In the genomic region with DNA sequence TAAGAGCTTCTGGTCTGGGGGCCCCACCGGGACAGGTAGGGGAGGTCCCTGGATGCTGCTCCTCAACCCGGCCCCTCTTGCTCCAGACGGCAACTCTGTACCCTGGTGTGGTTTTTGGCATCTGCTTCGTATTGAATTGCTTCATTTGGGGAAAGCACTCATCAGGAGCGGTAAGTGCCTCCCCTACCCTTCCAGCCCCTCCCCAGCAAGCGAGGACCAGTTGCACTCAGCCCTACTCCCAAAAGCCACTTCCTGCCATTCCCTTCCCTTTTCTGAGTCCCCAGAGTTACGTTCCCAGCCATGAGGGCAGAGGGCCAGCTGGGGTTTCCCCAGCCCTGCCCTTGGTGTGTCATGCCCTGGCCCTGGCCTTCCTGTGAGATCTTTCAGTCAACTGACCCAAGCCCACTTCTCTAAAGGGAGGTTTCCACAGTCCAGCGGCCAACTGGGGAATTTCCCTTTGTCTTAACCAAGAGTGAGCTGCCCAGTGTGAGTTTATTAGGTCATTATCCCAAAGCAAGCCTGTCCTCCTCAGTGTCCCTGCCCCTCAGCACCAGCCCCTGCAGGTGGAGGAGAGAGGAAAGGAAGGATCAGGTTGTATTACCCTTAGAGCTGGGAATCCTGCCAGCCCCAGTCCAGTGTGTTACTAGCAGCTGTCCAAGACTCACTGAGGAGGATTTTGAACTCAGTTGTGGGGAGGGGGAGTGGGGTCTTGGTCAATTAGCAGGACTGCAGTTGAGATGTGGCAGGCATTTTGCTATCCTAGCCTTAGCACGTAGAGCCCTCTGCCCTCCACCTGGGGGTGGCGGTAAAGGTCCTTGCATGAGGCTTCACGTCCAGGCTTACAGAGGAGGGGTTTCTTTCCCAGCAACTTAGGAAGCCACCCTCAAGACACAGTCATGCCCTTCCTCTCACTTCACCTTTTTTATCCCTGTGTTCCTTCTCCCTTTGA, we compare ENCODE assay signal across 8 cellular contexts. TPM values are rescaled to one million over a fixed set of nuclear protein-coding genes. Genes with fewer than 3 reads are reported as not detected.
DNase-seq lines count a peak whose midpoint lies in the region; ATAC-seq and TF ChIP-seq lines count a peak whose summit lies in the region.

No MANE protein-coding gene starts in this region.

- POLR2A ChIA-PET in activated CD4-positive, alpha-beta memory T cell treated with anti-CD3 and anti-CD28 coated beads for 36 hours (lab: Charles Lee) = no interaction called here
- POLR2A ChIA-PET in HEK293T (lab: Yijun Ruan, JAX) = no interaction called here

- CTCF ChIA-PET in activated CD4-positive, alpha-beta memory T cell treated with anti-CD3 and anti-CD28 coated beads for 36 hours (lab: Charles Lee) = interaction anchor here (0.7 kb wide), 1 partner anchor 133 kb away, joined by 3 read pairs; no protein-coding TSS in a partner anchor
- CTCF ChIA-PET in HEK293T (lab: Yijun Ruan, JAX) = interaction anchor here (0.5 kb wide), 1 partner anchor 74 kb away, joined by 3 read pairs; no protein-coding TSS in a partner anchor

- ATAC-seq in GM21381 (IDR thresholded peaks at IDR 0.05; ENCODE audit: unreplicated experiment) = peak; percentile 62
- ATAC-seq in natural killer cell treated with Interleukin-12 subunit alpha and Interleukin-12 subunit beta and Interleukin-15 and Interleukin-18, amount 100 ng/mL, for 72 hours = peak; percentile 81 to 90

- DNase-seq in AML-193 (lab: John Stamatoyannopoulos, UW) = peak; percentile 94 to 96
- DNase-seq in NCI-H2196 (lab: John Stamatoyannopoulos, UW; ENCODE audit: unreplicated experiment) = peak; percentile 97
- peak; percentile 46 for DNase-seq in activated CD4-positive, alpha-beta memory T cell treated with anti-CD3 and anti-CD28 coated beads for 36 hours
- peak; percentile 83 for DNase-seq in fibroblast of peridontal ligament (ENCODE audit: extremely low read depth)
- DNase-seq in natural killer cell treated with Interleukin-12 subunit alpha and Interleukin-12 subunit beta and Interleukin-15 and Interleukin-18, amount 100 ng/mL, for 72 hours (ENCODE audit: low spot score) = peak; percentile 82
- DNase-seq in ureter (ENCODE audit: low spot score) = peak; percentile 72
- DNase-seq in HEK293T (ENCODE audit: extremely low spot score) = no peak

- H3K9me3 Mint-ChIP-seq in activated CD4-positive, alpha-beta memory T cell treated with anti-CD3 and anti-CD28 coated beads for 36 hours = no peaks in the 10 kb centered on the region
- no peaks in the 10 kb centered on the region for H3K9me3 Mint-ChIP-seq in natural killer cell treated with Interleukin-12 subunit alpha and Interleukin-12 subunit beta and Interleukin-15 and Interleukin-18, amount 100 ng/mL, for 72 hours

- intact Hi-C loops in activated CD4-positive, alpha-beta memory T cell treated with anti-CD3 and anti-CD28 coated beads for 36 hours (cut with micrococcal nuclease) = loop anchor here (5.0 kb wide), 1 partner anchor 47 kb away; no protein-coding TSS in a partner anchor

- H3K4me3 Mint-ChIP-seq in activated CD4-positive, alpha-beta memory T cell treated with anti-CD3 and anti-CD28 coated beads for 36 hours = no peak overlapping the region
- H3K4me3 Mint-ChIP-seq in natural killer cell treated with Interleukin-12 subunit alpha and Interleukin-12 subunit beta and Interleukin-15 and Interleukin-18, amount 100 ng/mL, for 72 hours = peak overlapping the region; percentile 48

- H3K4me1 Mint-ChIP-seq in activated CD4-positive, alpha-beta memory T cell treated with anti-CD3 and anti-CD28 coated beads for 36 hours (ENCODE audit: low read depth) = peaks cover 10% of the 10 kb centered on the region
- H3K4me1 Mint-ChIP-seq in natural killer cell treated with Interleukin-12 subunit alpha and Interleukin-12 subunit beta and Interleukin-15 and Interleukin-18, amount 100 ng/mL, for 72 hours (ENCODE audit: low read depth in 2 of 2) = peaks cover 10 to 22% of the 10 kb centered on the region in 2 donors

- H3K36me3 Mint-ChIP-seq in activated CD4-positive, alpha-beta memory T cell treated with anti-CD3 and anti-CD28 coated beads for 36 hours = peaks cover 45% of the 10 kb centered on the region
- H3K36me3 Mint-ChIP-seq in natural killer cell treated with Interleukin-12 subunit alpha and Interleukin-12 subunit beta and Interleukin-15 and Interleukin-18, amount 100 ng/mL, for 72 hours = no peaks in the 10 kb centered on the region

- peak overlapping the region; percentile 33 for H3K27ac Mint-ChIP-seq in activated CD4-positive, alpha-beta memory T cell treated with anti-CD3 and anti-CD28 coated beads for 36 hours
- H3K27ac Mint-ChIP-seq in natural killer cell treated with Interleukin-12 subunit alpha and Interleukin-12 subunit beta and Interleukin-15 and Interleukin-18, amount 100 ng/mL, for 72 hours = peak overlapping the region; percentile 81 to 82

- H3K27me3 Mint-ChIP-seq in activated CD4-positive, alpha-beta memory T cell treated with anti-CD3 and anti-CD28 coated beads for 36 hours = no peaks in the 10 kb centered on the region
- no peaks in the 10 kb centered on the region for H3K27me3 Mint-ChIP-seq in natural killer cell treated with Interleukin-12 subunit alpha and Interleukin-12 subunit beta and Interleukin-15 and Interleukin-18, amount 100 ng/mL, for 72 hours

TF ChIP-seq in HEK293T, 16 proteins besides CTCF, POLR2A, EP300 and RAD21:
- TF ChIP-seq ARNT (IDR thresholded peaks at IDR 0.05) = no peak
- TF ChIP-seq LEF1 (IDR thresholded peaks at IDR 0.05; ENCODE audit: borderline replicate concordance) = no peak
- no peak for TF ChIP-seq ZNF384 (IDR thresholded peaks at IDR 0.05)
- no peak for TF ChIP-seq CTBP1 (IDR thresholded peaks at IDR 0.05; ENCODE audit: borderline replicate concordance)
- TF ChIP-seq TARDBP (IDR thresholded peaks at IDR 0.05) = no peak
- no peak for TF ChIP-seq L3MBTL2 (conservative IDR thresholded peaks at IDR 0.05)
- no peak for TF ChIP-seq HDGF (IDR thresholded peaks at IDR 0.05; ENCODE audit: borderline replicate concordance)
- TF ChIP-seq SUZ12 (IDR thresholded peaks at IDR 0.05) = no peak
- no peak for TF ChIP-seq FOXA1 (IDR thresholded peaks at IDR 0.05)
- TF ChIP-seq NFRKB (IDR thresholded peaks at IDR 0.05) = no peak
- no peak for TF ChIP-seq FOXK2 (IDR thresholded peaks at IDR 0.05)
- no peak for TF ChIP-seq SP1 (IDR thresholded peaks at IDR 0.05)
- TF ChIP-seq, protein P1, sequence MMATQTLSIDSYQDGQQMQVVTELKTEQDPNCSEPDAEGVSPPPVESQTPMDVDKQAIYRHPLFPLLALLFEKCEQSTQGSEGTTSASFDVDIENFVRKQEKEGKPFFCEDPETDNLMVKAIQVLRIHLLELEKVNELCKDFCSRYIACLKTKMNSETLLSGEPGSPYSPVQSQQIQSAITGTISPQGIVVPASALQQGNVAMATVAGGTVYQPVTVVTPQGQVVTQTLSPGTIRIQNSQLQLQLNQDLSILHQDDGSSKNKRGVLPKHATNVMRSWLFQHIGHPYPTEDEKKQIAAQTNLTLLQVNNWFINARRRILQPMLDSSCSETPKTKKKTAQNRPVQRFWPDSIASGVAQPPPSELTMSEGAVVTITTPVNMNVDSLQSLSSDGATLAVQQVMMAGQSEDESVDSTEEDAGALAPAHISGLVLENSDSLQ (IDR thresholded peaks at IDR 0.05) = no peak
- no peak for TF ChIP-seq BHLHE40 (IDR thresholded peaks at IDR 0.05; ENCODE audit: borderline replicate concordance)
- no peak for TF ChIP-seq FOXM1 (IDR thresholded peaks at IDR 0.05; ENCODE audit: borderline replicate concordance)
- no peak for TF ChIP-seq ELF4 (IDR thresholded peaks at IDR 0.05)

RNA-seq across cellular contexts. Expression of a gene that starts 45.8 kb away (rescaled TPM):
- total RNA-seq in activated CD4-positive, alpha-beta memory T cell treated with anti-CD3 and anti-CD28 coated beads for 36 hours = 10 to 100 TPM; 35.8 to 37.3 TPM
- total RNA-seq in natural killer cell treated with Interleukin-12 subunit alpha and Interleukin-12 subunit beta and Interleukin-15 and Interleukin-18, amount 100 ng/mL, for 72 hours = 10 to 100 TPM; 57.9 to 58.1 TPM
- 69.4 TPM for total RNA-seq in ureter

RNA-seq across cellular contexts. Expression of a gene that starts 52.3 kb away (rescaled TPM):
- 10 to 100 TPM; 93.9 to 95.6 TPM for total RNA-seq in activated CD4-positive, alpha-beta memory T cell treated with anti-CD3 and anti-CD28 coated beads for 36 hours
- total RNA-seq in natural killer cell treated with Interleukin-12 subunit alpha and Interleukin-12 subunit beta and Interleukin-15 and Interleukin-18, amount 100 ng/mL, for 72 hours = 10 to 100 TPM; 32.8 to 39.4 TPM
- total RNA-seq in ureter = 17.4 TPM

RNA-seq across cellular contexts. Expression of a gene that starts 52.4 kb away (rescaled TPM):
- 10 to 100 TPM; 48.4 to 48.5 TPM for total RNA-seq in activated CD4-positive, alpha-beta memory T cell treated with anti-CD3 and anti-CD28 coated beads for 36 hours
- 10 to 100 TPM; 36.6 to 50.0 TPM for total RNA-seq in natural killer cell treated with Interleukin-12 subunit alpha and Interleukin-12 subunit beta and Interleukin-15 and Interleukin-18, amount 100 ng/mL, for 72 hours
- 55.2 TPM for total RNA-seq in ureter
